In genomic region chr3:168095611-168096209, GRCh38 we compare ENCODE assay signal across 1 cellular context.
A peak's percentile ranks its signal among the peaks of the same experiment; 100 is the strongest.
TF ChIP-seq lines count a peak whose summit lies in the region.

Gene GOLIM4 (minus strand): TSS chr3:168095924. CDS start chr3:168095285, 639 bp downstream.

TF ChIP-seq in HepG2, 621 proteins besides CTCF, POLR2A, EP300 and RAD21 (continued from another document and continues in another):
- TF ChIP-seq ZNF558 (CRISPR knock-in tag; IDR thresholded peaks at IDR 0.05; ENCODE audit: borderline replicate concordance): peak; percentile 68; the same call in 1 of the 2 replicates
- 0 out of 2 replicates have a peak, but pooled peaks have one; percentile 51 for TF ChIP-seq ZNF280D (CRISPR knock-in tag; IDR thresholded peaks at IDR 0.05)
- TF ChIP-seq CBX5 (CRISPR knock-in tag; IDR thresholded peaks at IDR 0.05; ENCODE audit: borderline replicate concordance): peak; percentile 54
- no peak for TF ChIP-seq AHR (CRISPR knock-in tag; IDR thresholded peaks at IDR 0.05)
- peak; percentile 48; the same call in 1 of the 2 replicates for TF ChIP-seq HDAC1 (CRISPR knock-in tag; IDR thresholded peaks at IDR 0.05)
- TF ChIP-seq SIN3B (IDR thresholded peaks at IDR 0.05; ENCODE audit: low read length): no peak
- TF ChIP-seq ZNF616 (CRISPR knock-in tag; IDR thresholded peaks at IDR 0.05; ENCODE audit: low read depth): peak; percentile 68; the same call in 1 of the 2 replicates
- TF ChIP-seq ZNF740 (CRISPR knock-in tag; IDR thresholded peaks at IDR 0.05): no peak
- TF ChIP-seq ZNF614 (CRISPR knock-in tag; IDR thresholded peaks at IDR 0.05; ENCODE audit: borderline replicate concordance): no peak; the same call in 1 of the 2 replicates
- TF ChIP-seq AGO2 (optimal IDR thresholded peaks at IDR 0.05; ENCODE audit: low read depth, low read length): peak; percentile 11
- TF ChIP-seq CBFB (CRISPR knock-in tag; IDR thresholded peaks at IDR 0.05): no peak; the same call in 1 of the 2 replicates
- peak; percentile 86 for TF ChIP-seq ZNF18 (CRISPR knock-in tag; IDR thresholded peaks at IDR 0.05; ENCODE audit: insufficient replicate concordance)
- TF ChIP-seq ATF7-NPFF (CRISPR knock-in tag; IDR thresholded peaks at IDR 0.05; ENCODE audit: low read depth): peak; percentile 72; the same call in 1 of the 2 replicates
- TF ChIP-seq ZBTB4 (CRISPR knock-in tag; IDR thresholded peaks at IDR 0.05; ENCODE audit: borderline replicate concordance): no peak
- TF ChIP-seq ZNF646 (CRISPR knock-in tag; IDR thresholded peaks at IDR 0.05): no peak
- peak; percentile 64 for TF ChIP-seq IKZF4 (CRISPR knock-in tag; IDR thresholded peaks at IDR 0.05; ENCODE audit: borderline replicate concordance, low read depth, not compliant biosample characterization)
- TF ChIP-seq ZNF563 (CRISPR knock-in tag; IDR thresholded peaks at IDR 0.05): peak; percentile 80
- no peak for TF ChIP-seq KLF13 (CRISPR knock-in tag; IDR thresholded peaks at IDR 0.05)
- no peak for TF ChIP-seq AFF4 (CRISPR knock-in tag; IDR thresholded peaks at IDR 0.05)
- no peak for TF ChIP-seq ZFP1 (CRISPR knock-in tag; IDR thresholded peaks at IDR 0.05)
- no peak for TF ChIP-seq ZNF225 (CRISPR knock-in tag; IDR thresholded peaks at IDR 0.05)
- peak; percentile 73 for TF ChIP-seq ZNF709 (CRISPR knock-in tag; IDR thresholded peaks at IDR 0.05)
- no peak for TF ChIP-seq KDM5A (IDR thresholded peaks at IDR 0.05; ENCODE audit: borderline replicate concordance, low read length)
- TF ChIP-seq ZNF547 (CRISPR knock-in tag; IDR thresholded peaks at IDR 0.05): peak; percentile 93; the same call in 1 of the 2 replicates
- TF ChIP-seq ZNF652 (CRISPR knock-in tag; IDR thresholded peaks at IDR 0.05; ENCODE audit: borderline replicate concordance, low read depth): no peak
- no peak for TF ChIP-seq THYN1 (CRISPR knock-in tag; IDR thresholded peaks at IDR 0.05; ENCODE audit: borderline replicate concordance, low read depth)
- no peak for TF ChIP-seq ZNF484 (CRISPR knock-in tag; IDR thresholded peaks at IDR 0.05; ENCODE audit: borderline replicate concordance, low read depth)
- peak; percentile 67; the same call in 1 of the 2 replicates for TF ChIP-seq REPIN1 (CRISPR knock-in tag; IDR thresholded peaks at IDR 0.05; ENCODE audit: borderline replicate concordance, low read depth)
- TF ChIP-seq ZNF253 (CRISPR knock-in tag; IDR thresholded peaks at IDR 0.05; ENCODE audit: borderline replicate concordance): peak; percentile 43; the same call in 1 of the 2 replicates
- no peak for TF ChIP-seq RFX5 (IDR thresholded peaks at IDR 0.05; ENCODE audit: low read depth, low read length)
- TF ChIP-seq RORA (CRISPR knock-in tag; IDR thresholded peaks at IDR 0.05): no peak
